In genomic region chr3:68428495-68428894, GRCh38 we compare ENCODE assay signal across 34 cellular contexts.
"Had no signal": no experiment of that assay in that cellular context is flagged by ENCODE, and none has a peak within 500 bp of the region (broad histone marks: within the 10 kb centered on the region; RNA-seq: fewer than 3 reads in every experiment).

No MANE protein-coding gene starts in this region.

- H3K36me3 ChIP-seq: adrenal gland, ascending aorta, brain microvascular endothelial cell, breast epithelium, cardiac muscle cell had no signal

- H3K27ac ChIP-seq: adrenal gland, ascending aorta, body of pancreas, brain microvascular endothelial cell, breast epithelium, cardiac muscle cell had no signal

- H3K27me3 ChIP-seq: adrenal gland, ascending aorta, body of pancreas, brain microvascular endothelial cell, breast epithelium, cardiac muscle cell had no signal

- DNase-seq: activated effector memory CD4-positive, alpha-beta T cell treated with anti-CD3 and anti-CD28 coated beads, Interleukin-2, amount 50 U/mL, for 16 hours; activated effector memory CD4-positive, alpha-beta T cell treated with Interleukin-2 at 50 U/mL for 16 hours; activated gamma-delta T cell; activated gamma-delta T cell treated with Interleukin-2 at 50 U/mL for 16 hours; activated naive CD4-positive, alpha-beta T cell; activated naive CD4-positive, alpha-beta T cell treated with anti-CD3 and anti-CD28 coated beads for 36 hours; activated naive CD4-positive, alpha-beta T cell treated with anti-CD3 and anti-CD28 coated beads, Interleukin-2, amount 10 ng/mL, durations not matched to agents 7 days and 5 days; activated naive CD4-positive, alpha-beta T cell treated with anti-CD3 and anti-CD28 coated beads, Interleukin-2, amount 50 U/mL, for 16 hours; activated naive CD4-positive, alpha-beta T cell treated with Interleukin-2 at 50 U/mL for 16 hours; activated naive CD8-positive, alpha-beta T cell treated with anti-CD3 and anti-CD28 coated beads for 36 hours; activated naive CD8-positive, alpha-beta T cell treated with anti-CD3 and anti-CD28 coated beads, Interleukin-2, amount 10 ng/mL, durations not matched to agents 7 days and 5 days; activated naive CD8-positive, alpha-beta T cell treated with anti-CD3 and anti-CD28 coated beads, Interleukin-2, amount 50 U/mL, for 24 hours; activated T-cell treated with anti-CD3 and anti-CD28 coated beads, Interleukin-2, amount 50 U/mL, for 1 hour; activated T-cell treated with anti-CD3 and anti-CD28 coated beads, Interleukin-2, amount 50 U/mL, for 24 hours; activated T-cell treated with anti-CD3 and anti-CD28 coated beads, Interleukin-2, amount 50 U/mL, for 4 hours; activated T-cell treated with anti-CD3 and anti-CD28 coated beads, Interleukin-2, amount 50 U/mL, for 48 hours; activated T-cell treated with anti-CD3 and anti-CD28 coated beads, Interleukin-2, amount 50 U/mL, for 72 hours; adrenal gland; amniotic stem cell; amygdala; anterior cingulate cortex; aorta; body of pancreas; brain microvascular endothelial cell; caudate nucleus; central memory CD4-positive, alpha-beta T cell; cerebellar nuclear complex had no signal

- H3K4me3 ChIP-seq: adrenal gland, ascending aorta, body of pancreas, breast epithelium, cardiac muscle cell had no signal

- H3K4me1 ChIP-seq: adrenal gland, ascending aorta, body of pancreas, breast epithelium had no signal

- ATAC-seq: activated naive CD4-positive, alpha-beta T cell treated with anti-CD3 and anti-CD28 coated beads, Interleukin-2, amount 50 U/mL, for 72 hours; activated naive CD8-positive, alpha-beta T cell treated with anti-CD3 and anti-CD28 coated beads, Interleukin-2, amount 50 U/mL, for 24 hours; activated T-cell treated with anti-CD3 and anti-CD28 coated beads, Interleukin-2, amount 50 U/mL, for 4 hours; activated T-cell treated with anti-CD3 and anti-CD28 coated beads, Interleukin-2, amount 50 U/mL, for 72 hours; activated T-helper 17 cell treated with anti-CD3 and anti-CD28 coated beads, Interleukin-2, amount 50 U/mL, for 72 hours; body of pancreas had no signal

- FAIRE-seq: astrocyte, bronchial epithelial cell had no signal

- H3K9me3 ChIP-seq: adrenal gland, ascending aorta, body of pancreas, breast epithelium had no signal
